In genomic region chr12:120849765-120850164, GRCh38 we compare ENCODE assay signal across 10 cellular contexts. TPM values are rescaled to one million over a fixed set of nuclear protein-coding genes. Genes with fewer than 3 reads are reported as not detected.
A peak's percentile ranks its signal among the peaks of the same experiment; 100 is the strongest.
DNase-seq lines count a peak whose midpoint lies in the region; ATAC-seq, FAIRE-seq and TF ChIP-seq lines count a peak whose summit lies in the region.
"Had no signal": no experiment of that assay in that cellular context is flagged by ENCODE, and none has a peak within 500 bp of the region (broad histone marks: within the 10 kb centered on the region; RNA-seq: fewer than 3 reads in every experiment).

No MANE protein-coding gene starts in this region.

- H3K36me3 Mint-ChIP-seq in activated CD4-positive, alpha-beta memory T cell treated with anti-CD3 and anti-CD28 coated beads for 36 hours: no peaks in the 10 kb centered on the region
- H3K36me3 Mint-ChIP-seq in activated CD4-positive, alpha-beta memory T cell treated with anti-CD3 and anti-CD28 coated beads, Interleukin-2, amount 10 ng/mL, durations not matched to agents 7 days and 5 days (ENCODE audit: low read depth): no peaks in the 10 kb centered on the region
- no peaks in the 10 kb centered on the region for H3K36me3 Mint-ChIP-seq in astrocyte (ENCODE audit: low read depth, unreplicated experiment)
- H3K36me3 Mint-ChIP-seq in type B pancreatic cell: peaks cover 6% of the 10 kb centered on the region

- H3K9me3 Mint-ChIP-seq in activated CD4-positive, alpha-beta memory T cell treated with anti-CD3 and anti-CD28 coated beads for 36 hours: no peaks in the 10 kb centered on the region
- H3K9me3 Mint-ChIP-seq in activated CD4-positive, alpha-beta memory T cell treated with anti-CD3 and anti-CD28 coated beads, Interleukin-2, amount 10 ng/mL, durations not matched to agents 7 days and 5 days: no peaks in the 10 kb centered on the region
- H3K9me3 Mint-ChIP-seq in astrocyte (ENCODE audit: unreplicated experiment) (no peaks in the 10 kb centered on the region), type B pancreatic cell (no peaks in the 10 kb centered on the region)
- H3K9me3 Mint-ChIP-seq: activated T-cell treated with anti-CD3 and anti-CD28 coated beads, Interleukin-2, amount 50 U/mL, for 72 hours had no signal

- peaks cover 57% of the 10 kb centered on the region for H3K4me1 Mint-ChIP-seq in activated CD4-positive, alpha-beta memory T cell treated with anti-CD3 and anti-CD28 coated beads for 36 hours (ENCODE audit: low read depth)
- H3K4me1 Mint-ChIP-seq in activated CD4-positive, alpha-beta memory T cell treated with anti-CD3 and anti-CD28 coated beads, Interleukin-2, amount 10 ng/mL, durations not matched to agents 7 days and 5 days: peaks cover 33% of the 10 kb centered on the region
- H3K4me1 Mint-ChIP-seq in astrocyte (ENCODE audit: low read depth, unreplicated experiment): peaks cover 30% of the 10 kb centered on the region
- peaks cover 23% of the 10 kb centered on the region for H3K4me1 Mint-ChIP-seq in type B pancreatic cell (ENCODE audit: unreplicated experiment)

- CTCF ChIA-PET in activated CD4-positive, alpha-beta memory T cell treated with anti-CD3 and anti-CD28 coated beads for 36 hours (lab: Charles Lee): interaction anchor here (1.6 kb wide), 1 partner anchor 122 kb away, joined by 4 read pairs; no protein-coding TSS in a partner anchor
- CTCF ChIA-PET in activated CD4-positive, alpha-beta memory T cell treated with anti-CD3 and anti-CD28 coated beads, Interleukin-2, amount 10 ng/mL, durations not matched to agents 7 days and 5 days (lab: Charles Lee): interaction anchor here (0.6 to 1.2 kb wide), 2 partner anchors 9 to 134 kb away, joined by 3 read pairs; no protein-coding TSS in a partner anchor

- no peak for FAIRE-seq in astrocyte (lab: Jason Lieb, UNC)
- FAIRE-seq: A204.1 had no signal

- H3K27me3 ChIP-seq in astrocyte (ENCODE audit: insufficient read depth, low read length): no peaks in the 10 kb centered on the region
- H3K27me3 ChIP-seq in kidney epithelial cell (ENCODE audit: control insufficient read depth, insufficient read depth, low read length): no peaks in the 10 kb centered on the region
- no peaks in the 10 kb centered on the region for H3K27me3 ChIP-seq in H7 (ENCODE audit: control insufficient read depth, insufficient read depth, low read length)

- H4K20me1 ChIP-seq in astrocyte (ENCODE audit: insufficient read depth, low read length): peaks cover 71% of the 10 kb centered on the region

- peak; percentile 20 for DNase-seq in activated CD4-positive, alpha-beta memory T cell treated with anti-CD3 and anti-CD28 coated beads for 36 hours
- no peak for DNase-seq in activated CD4-positive, alpha-beta memory T cell treated with anti-CD3 and anti-CD28 coated beads, Interleukin-2, amount 10 ng/mL, durations not matched to agents 7 days and 5 days
- DNase-seq in astrocyte (ENCODE audit: low read depth) (peak; percentile 62), kidney epithelial cell (ENCODE audit: low read depth) (peak; percentile 77), type B pancreatic cell (ENCODE audit: extremely low spot score, unreplicated experiment) (no peak), NCI-H1417 treated with DMSO at 0.1 percent for 48 hours (lab: John Stamatoyannopoulos, UW) (no peak), H7 (no peak)
- DNase-seq: activated T-cell treated with anti-CD3 and anti-CD28 coated beads, Interleukin-2, amount 50 U/mL, for 72 hours had no signal

- no peak overlapping the region for H2AFZ ChIP-seq in astrocyte (ENCODE audit: low read depth, low read length)

- TF ChIP-seq CTCF in astrocyte (IDR thresholded peaks at IDR 0.05; ENCODE audit: insufficient read depth, low read depth, low read length): no peak
- TF ChIP-seq CTCF in kidney epithelial cell (IDR thresholded peaks at IDR 0.05; ENCODE audit: insufficient read depth, low read length, poor library complexity, severe bottlenecking): no peak
- TF ChIP-seq CTCF in type B pancreatic cell (conservative IDR thresholded peaks at IDR 0.05): no peak

- no peaks in the 10 kb centered on the region for H3K27me3 Mint-ChIP-seq in activated CD4-positive, alpha-beta memory T cell treated with anti-CD3 and anti-CD28 coated beads for 36 hours
- no peaks in the 10 kb centered on the region for H3K27me3 Mint-ChIP-seq in activated CD4-positive, alpha-beta memory T cell treated with anti-CD3 and anti-CD28 coated beads, Interleukin-2, amount 10 ng/mL, durations not matched to agents 7 days and 5 days
- H3K27me3 Mint-ChIP-seq in astrocyte (ENCODE audit: low read depth, unreplicated experiment) (no peaks in the 10 kb centered on the region), type B pancreatic cell (no peaks in the 10 kb centered on the region)

- H3K9me3 ChIP-seq in astrocyte (ENCODE audit: insufficient read depth, low read depth, low read length): no peaks in the 10 kb centered on the region

- no peak overlapping the region for H3K27ac Mint-ChIP-seq in activated CD4-positive, alpha-beta memory T cell treated with anti-CD3 and anti-CD28 coated beads for 36 hours
- no peak overlapping the region for H3K27ac Mint-ChIP-seq in activated CD4-positive, alpha-beta memory T cell treated with anti-CD3 and anti-CD28 coated beads, Interleukin-2, amount 10 ng/mL, durations not matched to agents 7 days and 5 days
- H3K27ac Mint-ChIP-seq in astrocyte (ENCODE audit: unreplicated experiment): peak overlapping the region; percentile 42
- H3K27ac Mint-ChIP-seq in type B pancreatic cell: peak overlapping the region; percentile 53
- H3K27ac Mint-ChIP-seq: activated T-cell treated with anti-CD3 and anti-CD28 coated beads, Interleukin-2, amount 50 U/mL, for 72 hours had no signal

- H3K36me3 ChIP-seq in astrocyte (ENCODE audit: insufficient read depth, low read length) (no peaks in the 10 kb centered on the region), kidney epithelial cell (ENCODE audit: control insufficient read depth, insufficient read depth, low read length) (no peaks in the 10 kb centered on the region), H7 (replicated peaks; ENCODE audit: control insufficient read depth, insufficient read depth, low read length) (no peaks in the 10 kb centered on the region)

- H3K4me1 ChIP-seq in astrocyte (ENCODE audit: insufficient read depth, low read length): peaks cover 11% of the 10 kb centered on the region

- H3K79me2 ChIP-seq in astrocyte (ENCODE audit: insufficient read depth, low read length): peaks cover 33% of the 10 kb centered on the region

- no peak overlapping the region for H3K4me3 Mint-ChIP-seq in activated CD4-positive, alpha-beta memory T cell treated with anti-CD3 and anti-CD28 coated beads for 36 hours
- no peak overlapping the region for H3K4me3 Mint-ChIP-seq in activated CD4-positive, alpha-beta memory T cell treated with anti-CD3 and anti-CD28 coated beads, Interleukin-2, amount 10 ng/mL, durations not matched to agents 7 days and 5 days
- H3K4me3 Mint-ChIP-seq in astrocyte (ENCODE audit: unreplicated experiment) (no peak overlapping the region), type B pancreatic cell (no peak overlapping the region)
- H3K4me3 Mint-ChIP-seq: activated T-cell treated with anti-CD3 and anti-CD28 coated beads, Interleukin-2, amount 50 U/mL, for 72 hours had no signal

- peak overlapping the region; percentile 57 for H3K4me2 ChIP-seq in astrocyte (ENCODE audit: low read length)

- POLR2A ChIA-PET in activated CD4-positive, alpha-beta memory T cell treated with anti-CD3 and anti-CD28 coated beads for 36 hours (lab: Charles Lee): no interaction called here
- POLR2A ChIA-PET in activated CD4-positive, alpha-beta memory T cell treated with anti-CD3 and anti-CD28 coated beads, Interleukin-2, amount 10 ng/mL, durations not matched to agents 7 days and 5 days (lab: Charles Lee): no interaction called here

- H3K27ac ChIP-seq in astrocyte (ENCODE audit: low read depth, low read length): peak overlapping the region; percentile 42

- peak overlapping the region; percentile 26 for H3K9ac ChIP-seq in astrocyte (ENCODE audit: low read length)

- ATAC-seq in HG02938 (IDR thresholded peaks at IDR 0.05; ENCODE audit: unreplicated experiment): no peak

- intact Hi-C loops in activated CD4-positive, alpha-beta memory T cell treated with anti-CD3 and anti-CD28 coated beads for 36 hours (cut with micrococcal nuclease): loop anchor here (5.0 kb wide), 1 partner anchor 67 kb away; no protein-coding TSS in a partner anchor

- H3K4me3 ChIP-seq in astrocyte (ENCODE audit: insufficient read depth, low read depth, low read length) (no peak overlapping the region), kidney epithelial cell (ENCODE audit: low read depth, low read length) (no peak overlapping the region), H7 (ENCODE audit: insufficient read depth, low read depth, low read length) (no peak overlapping the region)

RNA-seq across cellular contexts. Expression of gene SPPL3, which starts 54.4 kb away (rescaled TPM):
- total RNA-seq in activated CD4-positive, alpha-beta memory T cell treated with anti-CD3 and anti-CD28 coated beads for 36 hours: 10 to 100 TPM; 24.3 to 26.7 TPM
- total RNA-seq in activated CD4-positive, alpha-beta memory T cell treated with anti-CD3 and anti-CD28 coated beads, Interleukin-2, amount 10 ng/mL, durations not matched to agents 7 days and 5 days: 10 to 100 TPM; 32.0 to 32.1 TPM
- total RNA-seq in astrocyte (42.5 and 48.3 TPM in 2 replicates), kidney epithelial cell (22.3 and 24.3 TPM in 2 replicates), type B pancreatic cell (ENCODE audit: low replicate concordance) (67.6 and 67.7 TPM in 2 replicates)
- total RNA-seq in H7 (2014; rRNA removed; shearing (Covaris generic)): 9.0 and 9.5 TPM in 2 replicates

Comparison
In these comparisons a context has a peak if more than half of its experiments do, and no peak if none do; other contexts are left out.
1. DNase-seq: peak in activated CD4-positive, alpha-beta memory T cell treated with anti-CD3 and anti-CD28 coated beads for 36 hours (single experiment), astrocyte (single experiment) and kidney epithelial cell (single experiment); none in activated CD4-positive, alpha-beta memory T cell treated with anti-CD3 and anti-CD28 coated beads, Interleukin-2, amount 10 ng/mL, durations not matched to agents 7 days and 5 days (single experiment), type B pancreatic cell (single experiment), NCI-H1417 treated with DMSO at 0.1 percent for 48 hours (single experiment) and H7 (single experiment).
2. H3K27ac Mint-ChIP-seq: peak in astrocyte (single experiment) and type B pancreatic cell (single experiment); none in activated CD4-positive, alpha-beta memory T cell treated with anti-CD3 and anti-CD28 coated beads for 36 hours (single experiment) and activated CD4-positive, alpha-beta memory T cell treated with anti-CD3 and anti-CD28 coated beads, Interleukin-2, amount 10 ng/mL, durations not matched to agents 7 days and 5 days (single experiment).